ENCODE assay signal across 8 cellular contexts in the genomic region with DNA sequence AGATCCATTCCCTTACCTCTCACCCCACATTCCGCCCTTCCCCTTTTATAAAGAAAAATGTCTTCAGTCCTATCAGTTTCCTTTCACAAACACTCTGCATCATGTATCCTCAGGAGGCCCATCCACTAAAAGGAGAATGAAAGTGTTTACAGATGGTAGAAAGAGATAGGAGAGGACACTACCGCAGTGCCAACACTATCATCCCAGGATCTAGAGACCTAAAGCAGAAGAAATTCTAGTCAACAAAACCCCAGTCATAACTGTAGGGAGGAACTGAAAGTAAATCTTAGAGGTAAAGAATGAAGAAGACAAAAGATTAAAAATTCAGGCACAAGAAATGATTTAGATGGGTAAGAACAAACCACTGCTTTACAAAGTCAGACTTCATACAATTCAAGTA.
DNase-seq lines count a peak whose midpoint lies in the region; ATAC-seq and TF ChIP-seq lines count a peak whose summit lies in the region.

No MANE protein-coding gene starts in this region.

- peaks cover 0 to 1% of the 10 kb centered on the region in 2 donors for H3K9me3 Mint-ChIP-seq in activated T-cell treated with anti-CD3 and anti-CD28 coated beads, Interleukin-2, amount 50 U/mL, for 72 hours
- peaks cover 4% of the 10 kb centered on the region for H3K9me3 Mint-ChIP-seq in type B pancreatic cell

- H3K4me1 Mint-ChIP-seq in activated T-cell treated with anti-CD3 and anti-CD28 coated beads, Interleukin-2, amount 50 U/mL, for 72 hours (ENCODE audit: low read depth), result peaks cover 80% of the 10 kb centered on the region
- H3K4me1 Mint-ChIP-seq in type B pancreatic cell (ENCODE audit: unreplicated experiment), result peaks cover 32% of the 10 kb centered on the region

- peaks cover 3 to 4% of the 10 kb centered on the region in 2 donors for H3K36me3 Mint-ChIP-seq in activated T-cell treated with anti-CD3 and anti-CD28 coated beads, Interleukin-2, amount 50 U/mL, for 72 hours (ENCODE audit: insufficient read depth in 2 of 2)
- peaks cover 10% of the 10 kb centered on the region for H3K36me3 Mint-ChIP-seq in type B pancreatic cell

- peak overlapping the region; percentile 52 for H3K27ac ChIP-seq in VCaP

- peak overlapping the region; percentile 24 for H3K27ac Mint-ChIP-seq in activated T-cell treated with anti-CD3 and anti-CD28 coated beads, Interleukin-2, amount 50 U/mL, for 72 hours
- H3K27ac Mint-ChIP-seq in type B pancreatic cell, result no peak overlapping the region

- ATAC-seq in activated T-cell treated with anti-CD3 and anti-CD28 coated beads, Interleukin-2, amount 50 U/mL, for 72 hours (replicated peaks in 1 of 2), result peak; percentile 69 to 83
- ATAC-seq in HG03025 (IDR thresholded peaks at IDR 0.05; ENCODE audit: low FRiP score, unreplicated experiment) (peak; percentile 78), left lobe of liver (no peak)

- no peaks in the 10 kb centered on the region for H3K27me3 Mint-ChIP-seq in activated T-cell treated with anti-CD3 and anti-CD28 coated beads, Interleukin-2, amount 50 U/mL, for 72 hours (ENCODE audit: low read depth)
- no peaks in the 10 kb centered on the region for H3K27me3 Mint-ChIP-seq in type B pancreatic cell

- peak overlapping the region; percentile 30 to 47 for H3K4me3 Mint-ChIP-seq in activated T-cell treated with anti-CD3 and anti-CD28 coated beads, Interleukin-2, amount 50 U/mL, for 72 hours
- H3K4me3 Mint-ChIP-seq in type B pancreatic cell, result peak overlapping the region; percentile 5

- TF ChIP-seq CTCF in VCaP (conservative IDR thresholded peaks at IDR 0.05) (no peak), type B pancreatic cell (conservative IDR thresholded peaks at IDR 0.05) (no peak)

- peak in 1 of 2 donors; percentile 10 for DNase-seq in activated T-cell treated with anti-CD3 and anti-CD28 coated beads, Interleukin-2, amount 50 U/mL, for 72 hours
- DNase-seq in activated T-cell treated with anti-CD3 and anti-CD28 coated beads for 4 hours (no peak), type B pancreatic cell (ENCODE audit: extremely low spot score, unreplicated experiment) (no peak), left lobe of liver (ENCODE audit: low spot score) (no peak), anterior cingulate cortex (lab: John Stamatoyannopoulos, UW) (no peak), GOT3 (lab: John Stamatoyannopoulos, UW) (no peak)
